Comparison of ENCODE assay signal across 20 cellular contexts in the genomic region with DNA sequence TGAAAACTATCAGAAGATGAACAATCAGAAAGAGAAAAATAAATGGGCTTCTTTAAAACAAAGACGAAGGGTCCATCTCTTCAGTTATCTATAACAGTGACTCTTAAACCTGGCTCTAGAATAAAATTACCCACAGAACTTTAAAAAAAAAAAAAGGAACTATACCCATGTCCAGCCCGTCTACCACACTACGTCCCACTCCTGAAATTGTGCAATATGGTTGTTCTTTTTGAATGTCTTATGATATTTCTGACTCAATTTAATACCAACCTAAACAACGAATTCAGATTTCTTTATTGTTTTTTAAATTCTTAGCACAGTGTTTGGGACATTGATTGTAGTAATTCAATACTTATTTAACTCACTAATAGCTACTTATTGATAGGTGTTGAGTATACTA.
"Had no signal": no experiment of that assay in that cellular context is flagged by ENCODE, and none has a peak within 500 bp of the region (broad histone marks: within the 10 kb centered on the region; RNA-seq: fewer than 3 reads in every experiment).

No MANE protein-coding gene starts in this region.

- H3K27me3 ChIP-seq: esophagus muscularis mucosa, gastrocnemius medialis, heart right ventricle, pancreas, right lobe of liver, spleen, testis, tibial nerve had no signal

- H3K27ac ChIP-seq: epithelial cell of prostate, esophagus muscularis mucosa, gastrocnemius medialis, heart right ventricle, pancreas, prostate gland, right lobe of liver, spleen, testis, tibial nerve had no signal

- H3K4me3 ChIP-seq: esophagus muscularis mucosa, gastrocnemius medialis, heart right ventricle, pancreas, prostate gland, right lobe of liver, spleen, testis, tibial nerve had no signal

- H3K36me3 ChIP-seq: pancreas, prostate gland had no signal

- ATAC-seq: effector memory CD8-positive, alpha-beta T cell; gastrocnemius medialis; heart right ventricle; right lobe of liver; stimulated activated naive B cell treated with anti-CD40 and anti-IgM and Interleukin-4, amounts not matched to agents 10 μg/mL and 1 μg/mL and 100 μg/mL, for 72 hours; stimulated activated naive CD8-positive, alpha-beta T cell treated with anti-CD3 and anti-CD28 coated beads, Interleukin-15, amount 100 ng/mL, for 72 hours had no signal

- DNase-seq: effector memory CD8-positive, alpha-beta T cell; gastrocnemius medialis; heart right ventricle; hypothalamus; kidney glomerular epithelial cell; mesendoderm; naive B cell; occipital lobe; pancreas; right lobe of liver; spleen; stimulated activated CD4-positive, alpha-beta T cell treated with anti-CD3 and anti-CD28 coated beads, Interleukin-2, amount 100 ng/mL, for 24 hours; stimulated activated CD4-positive, alpha-beta T cell treated with anti-CD3 and anti-CD28 coated beads, Interleukin-4, amount 100 ng/mL, for 4 hours; stimulated activated naive B cell treated with anti-CD40 and anti-IgM and Interleukin-4, amounts not matched to agents 10 μg/mL and 1 μg/mL and 100 μg/mL, for 72 hours; stimulated activated naive CD8-positive, alpha-beta T cell treated with anti-CD3 and anti-CD28 coated beads, Interleukin-15, amount 100 ng/mL, for 72 hours; testis had no signal

- H3K9me3 ChIP-seq: esophagus muscularis mucosa, gastrocnemius medialis, pancreas, prostate gland, testis had no signal

- H3K4me1 ChIP-seq: esophagus muscularis mucosa, gastrocnemius medialis, heart right ventricle, pancreas, prostate gland, right lobe of liver, spleen, testis, tibial nerve had no signal
